In the genomic region with DNA sequence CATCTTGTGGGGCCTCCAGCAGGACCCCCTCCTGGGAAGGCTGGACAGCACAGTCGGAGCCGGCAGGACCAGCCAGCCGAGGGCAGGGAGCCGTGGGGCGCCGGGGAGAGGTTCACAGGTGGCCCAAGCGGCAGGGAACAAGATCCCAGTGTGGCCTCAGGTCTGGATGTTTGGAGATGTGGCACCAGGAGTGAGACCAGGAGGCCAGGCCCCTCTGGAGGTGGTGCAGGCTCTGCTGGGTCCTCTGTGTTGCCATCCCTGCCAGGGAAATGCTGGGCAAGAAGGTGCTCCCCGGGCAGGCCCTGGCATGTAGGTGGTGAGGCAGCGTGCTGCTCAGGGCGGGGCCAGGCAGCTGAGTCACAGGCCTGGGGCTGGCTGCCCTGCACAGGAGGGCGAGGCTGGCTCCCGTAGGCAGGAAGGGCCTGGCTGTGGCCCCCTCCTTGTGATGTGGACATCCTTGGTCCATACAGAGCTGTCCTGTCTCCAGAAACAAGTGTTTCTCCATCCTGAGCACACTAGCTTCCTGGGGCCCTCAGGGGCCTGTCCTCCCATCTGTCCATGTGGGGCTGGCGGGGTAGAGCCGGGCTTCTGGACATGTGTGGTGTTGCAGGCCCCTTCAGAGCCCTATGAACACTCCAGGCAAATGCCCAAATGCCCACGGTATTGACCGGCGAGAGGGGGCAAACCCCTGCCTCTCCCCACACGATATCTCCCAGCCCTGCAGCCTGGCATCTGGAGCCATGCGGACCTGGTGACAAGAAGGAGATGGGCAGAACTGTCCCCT, we compare ENCODE assay signal across 1 cellular context.
TF ChIP-seq lines count a peak whose summit lies in the region.

No MANE protein-coding gene starts in this region.

TF ChIP-seq in HepG2, 621 proteins besides CTCF, POLR2A, EP300 and RAD21:
- TF ChIP-seq, protein P1, sequence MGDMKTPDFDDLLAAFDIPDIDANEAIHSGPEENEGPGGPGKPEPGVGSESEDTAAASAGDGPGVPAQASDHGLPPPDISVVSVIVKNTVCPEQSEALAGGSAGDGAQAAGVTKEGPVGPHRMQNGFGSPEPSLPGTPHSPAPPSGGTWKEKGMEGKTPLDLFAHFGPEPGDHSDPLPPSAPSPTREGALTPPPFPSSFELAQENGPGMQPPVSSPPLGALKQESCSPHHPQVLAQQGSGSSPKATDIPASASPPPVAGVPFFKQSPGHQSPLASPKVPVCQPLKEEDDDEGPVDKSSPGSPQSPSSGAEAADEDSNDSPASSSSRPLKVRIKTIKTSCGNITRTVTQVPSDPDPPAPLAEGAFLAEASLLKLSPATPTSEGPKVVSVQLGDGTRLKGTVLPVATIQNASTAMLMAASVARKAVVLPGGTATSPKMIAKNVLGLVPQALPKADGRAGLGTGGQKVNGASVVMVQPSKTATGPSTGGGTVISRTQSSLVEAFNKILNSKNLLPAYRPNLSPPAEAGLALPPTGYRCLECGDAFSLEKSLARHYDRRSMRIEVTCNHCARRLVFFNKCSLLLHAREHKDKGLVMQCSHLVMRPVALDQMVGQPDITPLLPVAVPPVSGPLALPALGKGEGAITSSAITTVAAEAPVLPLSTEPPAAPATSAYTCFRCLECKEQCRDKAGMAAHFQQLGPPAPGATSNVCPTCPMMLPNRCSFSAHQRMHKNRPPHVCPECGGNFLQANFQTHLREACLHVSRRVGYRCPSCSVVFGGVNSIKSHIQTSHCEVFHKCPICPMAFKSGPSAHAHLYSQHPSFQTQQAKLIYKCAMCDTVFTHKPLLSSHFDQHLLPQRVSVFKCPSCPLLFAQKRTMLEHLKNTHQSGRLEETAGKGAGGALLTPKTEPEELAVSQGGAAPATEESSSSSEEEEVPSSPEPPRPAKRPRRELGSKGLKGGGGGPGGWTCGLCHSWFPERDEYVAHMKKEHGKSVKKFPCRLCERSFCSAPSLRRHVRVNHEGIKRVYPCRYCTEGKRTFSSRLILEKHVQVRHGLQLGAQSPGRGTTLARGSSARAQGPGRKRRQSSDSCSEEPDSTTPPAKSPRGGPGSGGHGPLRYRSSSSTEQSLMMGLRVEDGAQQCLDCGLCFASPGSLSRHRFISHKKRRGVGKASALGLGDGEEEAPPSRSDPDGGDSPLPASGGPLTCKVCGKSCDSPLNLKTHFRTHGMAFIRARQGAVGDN (CRISPR knock-in tag; IDR thresholded peaks at IDR 0.05), result peak; percentile 73
- TF ChIP-seq ZNF17 (CRISPR knock-in tag; IDR thresholded peaks at IDR 0.05), result 0 out of 2 replicates have a peak, but pooled peaks have one; percentile 14
- no peak for TF ChIP-seq ZNF441 (CRISPR knock-in tag; IDR thresholded peaks at IDR 0.05; ENCODE audit: borderline replicate concordance)
- no peak for TF ChIP-seq ZNF629 (CRISPR knock-in tag; conservative IDR thresholded peaks at IDR 0.05)
- peak; percentile 93 for TF ChIP-seq HNRNPL (IDR thresholded peaks at IDR 0.05; ENCODE audit: low read depth, low read length)
- peak; percentile 64 for TF ChIP-seq FOSL2 (CRISPR knock-in tag; IDR thresholded peaks at IDR 0.05)
- TF ChIP-seq, protein P2, sequence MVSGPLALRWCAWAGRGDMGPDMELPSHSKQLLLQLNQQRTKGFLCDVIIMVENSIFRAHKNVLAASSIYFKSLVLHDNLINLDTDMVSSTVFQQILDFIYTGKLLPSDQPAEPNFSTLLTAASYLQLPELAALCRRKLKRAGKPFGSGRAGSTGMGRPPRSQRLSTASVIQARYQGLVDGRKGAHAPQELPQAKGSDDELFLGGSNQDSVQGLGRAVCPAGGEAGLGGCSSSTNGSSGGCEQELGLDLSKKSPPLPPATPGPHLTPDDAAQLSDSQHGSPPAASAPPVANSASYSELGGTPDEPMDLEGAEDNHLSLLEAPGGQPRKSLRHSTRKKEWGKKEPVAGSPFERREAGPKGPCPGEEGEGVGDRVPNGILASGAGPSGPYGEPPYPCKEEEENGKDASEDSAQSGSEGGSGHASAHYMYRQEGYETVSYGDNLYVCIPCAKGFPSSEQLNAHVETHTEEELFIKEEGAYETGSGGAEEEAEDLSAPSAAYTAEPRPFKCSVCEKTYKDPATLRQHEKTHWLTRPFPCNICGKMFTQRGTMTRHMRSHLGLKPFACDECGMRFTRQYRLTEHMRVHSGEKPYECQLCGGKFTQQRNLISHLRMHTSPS (CRISPR knock-in tag; IDR thresholded peaks at IDR 0.05; ENCODE audit: low read depth), result peak; percentile 52; the same call in 1 of the 2 replicates
- TF ChIP-seq, protein P3, sequence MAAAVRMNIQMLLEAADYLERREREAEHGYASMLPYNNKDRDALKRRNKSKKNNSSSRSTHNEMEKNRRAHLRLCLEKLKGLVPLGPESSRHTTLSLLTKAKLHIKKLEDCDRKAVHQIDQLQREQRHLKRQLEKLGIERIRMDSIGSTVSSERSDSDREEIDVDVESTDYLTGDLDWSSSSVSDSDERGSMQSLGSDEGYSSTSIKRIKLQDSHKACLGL (CRISPR knock-in tag; IDR thresholded peaks at IDR 0.05), result peak; percentile 33; the same call in 1 of the 2 replicates
- TF ChIP-seq ZNF432 (CRISPR knock-in tag; IDR thresholded peaks at IDR 0.05; ENCODE audit: borderline replicate concordance), result no peak
